Comparison of ENCODE assay signal across 1 cellular context in genomic region chr3:23808525-23808924, GRCh38.
TF ChIP-seq lines count a peak whose summit lies in the region.

No MANE protein-coding gene starts in this region.

TF ChIP-seq in GM12878, 131 proteins besides CTCF, POLR2A, EP300 and RAD21 (continued from another document):
- TF ChIP-seq REST (IDR thresholded peaks at IDR 0.05; ENCODE audit: low read depth, low read length) (no peak), BHLHE40 (IDR thresholded peaks at IDR 0.05; ENCODE audit: borderline replicate concordance in 1 of 2, low read depth in 2 of 2, low read length in 1 of 2) (peak; percentile 70 to 77), SREBF1 (IDR thresholded peaks at IDR 0.05; ENCODE audit: low read length) (no peak), NBN (IDR thresholded peaks at IDR 0.05) (no peak), FOXK2 (IDR thresholded peaks at IDR 0.05) (no peak), CBX3 (IDR thresholded peaks at IDR 0.05; ENCODE audit: borderline replicate concordance, low read depth) (no peak), ZNF207 (IDR thresholded peaks at IDR 0.05; ENCODE audit: borderline replicate concordance) (no peak), STAT3 (IDR thresholded peaks at IDR 0.05; ENCODE audit: low read depth, low read length) (no peak), BRCA1 (IDR thresholded peaks at IDR 0.05; ENCODE audit: low read depth, low read length) (no peak), CHD4 (IDR thresholded peaks at IDR 0.05) (no peak), RUNX3 (IDR thresholded peaks at IDR 0.05; ENCODE audit: low read length) (0 out of 2 replicates have a peak, but pooled peaks have one; percentile 15), ATF3 (IDR thresholded peaks at IDR 0.05; ENCODE audit: borderline replicate concordance, extremely low read depth, low read depth, low read length) (no peak)
